In genomic region chr14:32669416-32669815, GRCh38 we compare ENCODE assay signal across 22 cellular contexts.
DNase-seq lines count a peak whose midpoint lies in the region; ATAC-seq and TF ChIP-seq lines count a peak whose summit lies in the region.
"Had no signal": no experiment of that assay in that cellular context is flagged by ENCODE, and none has a peak within 500 bp of the region (broad histone marks: within the 10 kb centered on the region; RNA-seq: fewer than 3 reads in every experiment).

No MANE protein-coding gene starts in this region.

- peak overlapping the region; percentile 9 for H3K27ac Mint-ChIP-seq in stimulated activated naive CD8-positive, alpha-beta T cell treated with anti-CD3 and anti-CD28 coated beads, Interleukin-15, amount 100 ng/mL, for 72 hours
- no peak overlapping the region for H3K27ac Mint-ChIP-seq in activated CD4-positive, alpha-beta memory T cell treated with anti-CD3 and anti-CD28 coated beads, Interleukin-2, amount 10 ng/mL, durations not matched to agents 7 days and 5 days
- H3K27ac Mint-ChIP-seq: CD8-positive, alpha-beta memory T cell; H9 had no signal

- POLR2A ChIA-PET in activated CD4-positive, alpha-beta memory T cell treated with anti-CD3 and anti-CD28 coated beads, Interleukin-2, amount 10 ng/mL, durations not matched to agents 7 days and 5 days (lab: Charles Lee): no interaction called here

- DNase-seq in stimulated activated naive CD8-positive, alpha-beta T cell treated with anti-CD3 and anti-CD28 coated beads, Interleukin-15, amount 100 ng/mL, for 72 hours: no peak
- DNase-seq in stimulated activated naive CD8-positive, alpha-beta T cell treated with anti-CD3 and anti-CD28 coated beads, Interleukin-15, Interleukin-2, amounts not matched to agents 100 U/mL and 50 U/mL, for 24 hours: no peak
- DNase-seq in choroid plexus epithelial cell (ENCODE audit: low read depth): peak; percentile 29
- DNase-seq in iris pigment epithelial cell (ENCODE audit: low read depth): peak; percentile 23
- no peak for DNase-seq in NCI-H2171 (lab: John Stamatoyannopoulos, UW)
- DNase-seq in activated CD4-positive, alpha-beta memory T cell treated with anti-CD3 and anti-CD28 coated beads, Interleukin-2, amount 10 ng/mL, durations not matched to agents 7 days and 5 days: no peak
- DNase-seq: CD8-positive, alpha-beta memory T cell; GM23248; H9; MM.1S; NCI-H1092; NCI-H1436; NCI-H187 treated with DMSO at 0.1 percent for 48 hours; NCI-H2107; NCI-H345; NCI-H524; NCI-H774; OCI-M1 had no signal

- CTCF ChIA-PET in activated CD4-positive, alpha-beta memory T cell treated with anti-CD3 and anti-CD28 coated beads, Interleukin-2, amount 10 ng/mL, durations not matched to agents 7 days and 5 days (lab: Charles Lee): no interaction called here

- no peaks in the 10 kb centered on the region for H3K27me3 Mint-ChIP-seq in stimulated activated naive CD8-positive, alpha-beta T cell treated with anti-CD3 and anti-CD28 coated beads, Interleukin-15, amount 100 ng/mL, for 72 hours
- no peaks in the 10 kb centered on the region for H3K27me3 Mint-ChIP-seq in activated CD4-positive, alpha-beta memory T cell treated with anti-CD3 and anti-CD28 coated beads, Interleukin-2, amount 10 ng/mL, durations not matched to agents 7 days and 5 days
- H3K27me3 Mint-ChIP-seq: CD8-positive, alpha-beta memory T cell had no signal

- H3K36me3 Mint-ChIP-seq in activated CD4-positive, alpha-beta memory T cell treated with anti-CD3 and anti-CD28 coated beads, Interleukin-2, amount 10 ng/mL, durations not matched to agents 7 days and 5 days (ENCODE audit: low read depth): no peaks in the 10 kb centered on the region
- H3K36me3 Mint-ChIP-seq: CD8-positive, alpha-beta memory T cell had no signal

- ATAC-seq in stimulated activated naive CD8-positive, alpha-beta T cell treated with anti-CD3 and anti-CD28 coated beads, Interleukin-15, amount 100 ng/mL, for 72 hours: no peak
- no peak for ATAC-seq in stimulated activated naive CD8-positive, alpha-beta T cell treated with anti-CD3 and anti-CD28 coated beads, Interleukin-15, Interleukin-2, amounts not matched to agents 100 U/mL and 50 U/mL, for 24 hours
- no peak for ATAC-seq in GM21526 (IDR thresholded peaks at IDR 0.05; ENCODE audit: low FRiP score, unreplicated experiment)
- ATAC-seq: K562, Right ventricle myocardium inferior had no signal

- no peaks in the 10 kb centered on the region for H3K4me1 Mint-ChIP-seq in stimulated activated naive CD8-positive, alpha-beta T cell treated with anti-CD3 and anti-CD28 coated beads, Interleukin-15, amount 100 ng/mL, for 72 hours
- H3K4me1 Mint-ChIP-seq in activated CD4-positive, alpha-beta memory T cell treated with anti-CD3 and anti-CD28 coated beads, Interleukin-2, amount 10 ng/mL, durations not matched to agents 7 days and 5 days: no peaks in the 10 kb centered on the region
- H3K4me1 Mint-ChIP-seq: CD8-positive, alpha-beta memory T cell; H9 had no signal

- H3K4me3 Mint-ChIP-seq in stimulated activated naive CD8-positive, alpha-beta T cell treated with anti-CD3 and anti-CD28 coated beads, Interleukin-15, amount 100 ng/mL, for 72 hours: no peak overlapping the region
- H3K4me3 Mint-ChIP-seq in activated CD4-positive, alpha-beta memory T cell treated with anti-CD3 and anti-CD28 coated beads, Interleukin-2, amount 10 ng/mL, durations not matched to agents 7 days and 5 days: no peak overlapping the region
- H3K4me3 Mint-ChIP-seq: CD8-positive, alpha-beta memory T cell; H9 had no signal

- TF ChIP-seq CTCF in choroid plexus epithelial cell (conservative IDR thresholded peaks at IDR 0.05; ENCODE audit: low read depth, low read length): no peak

- peaks cover 19% of the 10 kb centered on the region in 2 donors for H3K9me3 Mint-ChIP-seq in stimulated activated naive CD8-positive, alpha-beta T cell treated with anti-CD3 and anti-CD28 coated beads, Interleukin-15, amount 100 ng/mL, for 72 hours
- no peaks in the 10 kb centered on the region for H3K9me3 Mint-ChIP-seq in activated CD4-positive, alpha-beta memory T cell treated with anti-CD3 and anti-CD28 coated beads, Interleukin-2, amount 10 ng/mL, durations not matched to agents 7 days and 5 days

- H3K4me3 ChIP-seq in choroid plexus epithelial cell (ENCODE audit: low read depth, low read length): no peak overlapping the region
- H3K4me3 ChIP-seq: GM23248, K562, SJSA1 had no signal

Comparison
In these comparisons a context has a peak if more than half of its experiments do, and no peak if none do; other contexts are left out.
1. DNase-seq: peak in choroid plexus epithelial cell (single experiment) and iris pigment epithelial cell (single experiment); none in stimulated activated naive CD8-positive, alpha-beta T cell treated with anti-CD3 and anti-CD28 coated beads, Interleukin-15, amount 100 ng/mL, for 72 hours (0 of 2), stimulated activated naive CD8-positive, alpha-beta T cell treated with anti-CD3 and anti-CD28 coated beads, Interleukin-15, Interleukin-2, amounts not matched to agents 100 U/mL and 50 U/mL, for 24 hours (single experiment), NCI-H2171 (single experiment) and activated CD4-positive, alpha-beta memory T cell treated with anti-CD3 and anti-CD28 coated beads, Interleukin-2, amount 10 ng/mL, durations not matched to agents 7 days and 5 days (single experiment).